22 cellular contexts compared by ENCODE assay signal in genomic region chr9:131454028-131454427, GRCh38.
"Had no signal": no experiment of that assay in that cellular context is flagged by ENCODE, and none has a peak within 500 bp of the region (broad histone marks: within the 10 kb centered on the region; RNA-seq: fewer than 3 reads in every experiment).

No MANE protein-coding gene starts in this region.

- H3K9me3 Mint-ChIP-seq: activated naive CD8-positive, alpha-beta T cell treated with anti-CD3 and anti-CD28 coated beads, Interleukin-2, amount 10 ng/mL, durations not matched to agents 7 days and 5 days; activated T-cell treated with anti-CD3 and anti-CD28 coated beads, Interleukin-2, amount 50 U/mL, for 4 hours; endodermal cell; memory B cell; neural crest cell; type B pancreatic cell had no signal

- H3K4me1 Mint-ChIP-seq: endodermal cell, memory B cell, neural crest cell had no signal

- H3K4me3 Mint-ChIP-seq: activated CD8-positive, alpha-beta T cell treated with anti-CD3 and anti-CD28 coated beads, Interleukin-2, amount 10 ng/mL, durations not matched to agents 7 days and 5 days; activated naive CD8-positive, alpha-beta T cell treated with anti-CD3 and anti-CD28 coated beads, Interleukin-2, amount 10 ng/mL, durations not matched to agents 7 days and 5 days; activated T-cell treated with anti-CD3 and anti-CD28 coated beads, Interleukin-2, amount 50 U/mL, for 4 hours; endodermal cell; memory B cell; neural crest cell; type B pancreatic cell had no signal

- H3K27ac Mint-ChIP-seq: activated CD8-positive, alpha-beta T cell treated with anti-CD3 and anti-CD28 coated beads, Interleukin-2, amount 10 ng/mL, durations not matched to agents 7 days and 5 days; activated naive CD8-positive, alpha-beta T cell treated with anti-CD3 and anti-CD28 coated beads, Interleukin-2, amount 10 ng/mL, durations not matched to agents 7 days and 5 days; type B pancreatic cell had no signal

- H3K27ac ChIP-seq: heart right ventricle, sigmoid colon, testis, vagina had no signal

- H3K9me3 ChIP-seq: heart right ventricle, mucosa of descending colon, sigmoid colon, testis, vagina had no signal

- H3K27me3 Mint-ChIP-seq: activated naive CD8-positive, alpha-beta T cell treated with anti-CD3 and anti-CD28 coated beads, Interleukin-2, amount 10 ng/mL, durations not matched to agents 7 days and 5 days; memory B cell; type B pancreatic cell had no signal

- H3K4me3 ChIP-seq: heart right ventricle, mucosa of descending colon, sigmoid colon, smooth muscle cell, testis, vagina had no signal

- DNase-seq: activated CD8-positive, alpha-beta T cell treated with anti-CD3 and anti-CD28 coated beads, Interleukin-2, amount 10 ng/mL, durations not matched to agents 7 days and 5 days; activated gamma-delta T cell; activated naive CD8-positive, alpha-beta T cell treated with anti-CD3 and anti-CD28 coated beads, Interleukin-2, amount 10 ng/mL, durations not matched to agents 7 days and 5 days; activated T-cell treated with anti-CD3 and anti-CD28 coated beads, Interleukin-2, amount 50 U/mL, for 4 hours; amygdala; cortex of kidney; endodermal cell; heart right ventricle; left colon; mucosa of descending colon; occipital lobe; posterior cingulate gyrus; sigmoid colon; stimulated activated CD4-positive, alpha-beta T cell treated with anti-CD3 and anti-CD28 coated beads, Interleukin-2, amount 100 ng/mL, for 48 hours; stimulated activated naive CD4-positive, alpha-beta T cell; T-helper 9 cell; testis had no signal

- H3K4me1 ChIP-seq: heart right ventricle, sigmoid colon, testis, vagina had no signal
